In genomic region chr5:140594169-140594568, GRCh38 we compare ENCODE assay signal across 17 cellular contexts. TPM values are rescaled to one million over a fixed set of nuclear protein-coding genes. Genes with fewer than 3 reads are reported as not detected.
"Had no signal": no experiment of that assay in that cellular context is flagged by ENCODE, and none has a peak within 500 bp of the region (broad histone marks: within the 10 kb centered on the region; RNA-seq: fewer than 3 reads in every experiment).

No MANE protein-coding gene starts in this region.

- H3K4me1 ChIP-seq: foreskin keratinocyte had no signal

- H3K4me2 ChIP-seq: smooth muscle cell had no signal

- H3K4me3 ChIP-seq: ascending aorta, mucosa of descending colon, smooth muscle cell, tibial nerve had no signal

- H3K27me3 ChIP-seq: ascending aorta, tibial nerve had no signal

- ATAC-seq: activated CD8-positive, alpha-beta T cell treated with anti-CD3 and anti-CD28 coated beads, Interleukin-2, amount 10 ng/mL, durations not matched to agents 7 days and 5 days; foreskin keratinocyte; mucosa of descending colon; naive thymus-derived CD8-positive, alpha-beta T cell; right cardiac atrium; WTC11 had no signal

- H3K27ac ChIP-seq: foreskin keratinocyte, tibial nerve had no signal

- FAIRE-seq: bronchial epithelial cell had no signal

- H3K9me3 ChIP-seq: ascending aorta, mucosa of descending colon, tibial nerve had no signal

- H3K36me3 ChIP-seq: ascending aorta, tibial nerve had no signal

- DNase-seq: activated CD4-positive, alpha-beta T cell treated with anti-CD3 and anti-CD28 coated beads for 48 hours; activated CD8-positive, alpha-beta memory T cell treated with anti-CD3 and anti-CD28 coated beads, Interleukin-2, amount 50 U/mL, for 48 hours; activated CD8-positive, alpha-beta T cell treated with anti-CD3 and anti-CD28 coated beads, Interleukin-2, amount 10 ng/mL, durations not matched to agents 7 days and 5 days; activated naive CD8-positive, alpha-beta T cell treated with anti-CD3 and anti-CD28 coated beads, Interleukin-2, amount 10 ng/mL, durations not matched to agents 7 days and 5 days; foreskin keratinocyte; left cardiac atrium; mammary epithelial cell; naive thymus-derived CD8-positive, alpha-beta T cell; nucleus accumbens had no signal

RNA-seq across cellular contexts. Expression of gene CD14, which starts 38.8 kb away (rescaled TPM):
- total RNA-seq: foreskin keratinocyte, progenitor cell of endocrine pancreas had no signal
